In genomic region chr18:51196811-51197660, GRCh38 we compare ENCODE assay signal across 8 cellular contexts. TPM values are rescaled to one million over a fixed set of nuclear protein-coding genes. Genes with fewer than 3 reads are reported as not detected.
A peak's percentile ranks its signal among the peaks of the same experiment; 100 is the strongest.
DNase-seq lines count a peak whose midpoint lies in the region; ATAC-seq lines count a peak whose summit lies in the region.

No MANE protein-coding gene starts in this region.

- peak overlapping the region; percentile 71 for H2AFZ ChIP-seq in mesenchymal stem cell (ENCODE audit: low read depth, low read length)

- no peaks in the 10 kb centered on the region for H3K9me3 Mint-ChIP-seq in effector memory CD8-positive, alpha-beta T cell

- H2BK12ac ChIP-seq in mesenchymal stem cell (ENCODE audit: low read length in 2 of 2): peak overlapping the region in 1 of 2 experiments; percentile 42

- H2AK5ac ChIP-seq in mesenchymal stem cell (ENCODE audit: low read length, severe bottlenecking): peak overlapping the region; percentile 63

- H3K4me1 ChIP-seq in mesenchymal stem cell (ENCODE audit: control insufficient read depth, insufficient read depth, low read depth, low read length): peaks cover 1% of the 10 kb centered on the region
- H3K4me1 ChIP-seq in stomach smooth muscle (ENCODE audit: control insufficient read depth, insufficient read depth, low read length): peaks cover 16% of the 10 kb centered on the region

- peak overlapping the region; percentile 99 for H2BK15ac ChIP-seq in mesenchymal stem cell (ENCODE audit: low read depth, poor library complexity, severe bottlenecking)

- H3K27ac ChIP-seq in mesenchymal stem cell (ENCODE audit: low read length, poor library complexity, severe bottlenecking): peak overlapping the region; percentile 79
- peak overlapping the region; percentile 81 for H3K27ac ChIP-seq in stomach smooth muscle (ENCODE audit: low read length)

- DNase-seq in GF-D8 (lab: John Stamatoyannopoulos, UW) (peak; percentile 30), Kasumi-1 (lab: John Stamatoyannopoulos, UW) (peak; percentile 31), mesenchymal stem cell (peak; percentile 62), kidney glomerular epithelial cell (lab: John Stamatoyannopoulos, UW) (no peak)
- DNase-seq in effector memory CD8-positive, alpha-beta T cell: peak in 2 of 3 experiments; percentile 6 to 32

- H3K9ac ChIP-seq in mesenchymal stem cell (ENCODE audit: low read length) (peak overlapping the region; percentile 94), stomach smooth muscle (ENCODE audit: low read length in 2 of 2) (peak overlapping the region; percentile 83 to 91)

- H3K9me3 ChIP-seq in mesenchymal stem cell (ENCODE audit: control insufficient read depth, low read length): no peaks in the 10 kb centered on the region
- H3K9me3 ChIP-seq in stomach smooth muscle (ENCODE audit: control insufficient read depth in 2 of 2, low read length in 2 of 2): no peaks in the 10 kb centered on the region

- peak overlapping the region; percentile 53 for H3K4me2 ChIP-seq in mesenchymal stem cell (ENCODE audit: low read length, poor library complexity, severe bottlenecking)

- no peaks in the 10 kb centered on the region for H3K27me3 Mint-ChIP-seq in effector memory CD8-positive, alpha-beta T cell

- H3K4ac ChIP-seq in mesenchymal stem cell (ENCODE audit: low read depth in 1 of 2, low read length in 2 of 2): peak overlapping the region; percentile 35 to 89

- H3K14ac ChIP-seq in mesenchymal stem cell (ENCODE audit: low read length in 2 of 2): peak overlapping the region; percentile 92 to 99

- H3K36me3 ChIP-seq in mesenchymal stem cell (ENCODE audit: control insufficient read depth in 1 of 2, insufficient read depth in 2 of 2, low read depth in 1 of 2, low read length in 2 of 2): no peaks in the 10 kb centered on the region
- no peaks in the 10 kb centered on the region for H3K36me3 ChIP-seq in stomach smooth muscle (ENCODE audit: control insufficient read depth in 2 of 2, insufficient read depth in 2 of 2, low read length in 2 of 2)

- H3K4me3 ChIP-seq in mesenchymal stem cell (ENCODE audit: insufficient read depth in 1 of 2, low read depth in 1 of 2, low read length in 2 of 2): peak overlapping the region; percentile 96 to 99
- peak overlapping the region; percentile 89 to 90 for H3K4me3 ChIP-seq in stomach smooth muscle (ENCODE audit: low read length in 2 of 2)

- ATAC-seq in GM21619 (IDR thresholded peaks at IDR 0.05; ENCODE audit: unreplicated experiment): peak; percentile 4
- ATAC-seq in activated CD4-positive, CD25-positive, alpha-beta regulatory T cell treated with anti-CD3 and anti-CD28 coated beads, Interleukin-2, amount 50 U/mL, for 24 hours: peak; percentile 0
- no peak for ATAC-seq in effector memory CD8-positive, alpha-beta T cell (replicated peaks)

- peak overlapping the region; percentile 94 for H2BK5ac ChIP-seq in mesenchymal stem cell (ENCODE audit: low read depth, low read length, poor library complexity, severe bottlenecking)

- H3K27ac Mint-ChIP-seq in effector memory CD8-positive, alpha-beta T cell: peak overlapping the region; percentile 71 to 92

- peak overlapping the region; percentile 95 for H4K8ac ChIP-seq in mesenchymal stem cell (ENCODE audit: low read length)

- no peaks in the 10 kb centered on the region for H3K27me3 ChIP-seq in mesenchymal stem cell (ENCODE audit: control insufficient read depth in 1 of 2, insufficient read depth in 1 of 2, low read length in 2 of 2)
- H3K27me3 ChIP-seq in stomach smooth muscle (ENCODE audit: control insufficient read depth in 1 of 2, insufficient read depth in 2 of 2, low read length in 2 of 2): no peaks in the 10 kb centered on the region

- H3K4me1 Mint-ChIP-seq in effector memory CD8-positive, alpha-beta T cell (ENCODE audit: low read depth in 2 of 2): peaks cover 33 to 35% of the 10 kb centered on the region in 2 donors

- 1% methylated on average over 30 of the region's 102 CpGs for WGBS in mesenchymal stem cell

- H2BK120ac ChIP-seq in mesenchymal stem cell (ENCODE audit: low read depth, low read length): peak overlapping the region; percentile 97

- H4K91ac ChIP-seq in mesenchymal stem cell (ENCODE audit: low read length): peak overlapping the region; percentile 96

- H3K4me3 Mint-ChIP-seq in effector memory CD8-positive, alpha-beta T cell: peak overlapping the region; percentile 89 to 93

- peak overlapping the region; percentile 96 to 99 for H3K23ac ChIP-seq in mesenchymal stem cell (ENCODE audit: low read length in 2 of 2)

- no peaks in the 10 kb centered on the region for H3K79me1 ChIP-seq in mesenchymal stem cell (replicated peaks; ENCODE audit: low read length, poor library complexity, severe bottlenecking)

- peaks cover 23% of the 10 kb centered on the region for H3K36me3 Mint-ChIP-seq in effector memory CD8-positive, alpha-beta T cell (ENCODE audit: insufficient read depth)

- peak overlapping the region; percentile 98 to 99 for H3K18ac ChIP-seq in mesenchymal stem cell (ENCODE audit: low read depth in 1 of 2, low read length in 2 of 2)

RNA-seq across cellular contexts. Expression of gene MEX3C, which starts 0.4 kb away (rescaled TPM):
- 55.3 TPM for polyA plus RNA-seq in mesenchymal stem cell (2013, experiment 1 of 2)
- 57.2 TPM for polyA plus RNA-seq in mesenchymal stem cell (2013, experiment 2 of 2)
